In the genomic region with DNA sequence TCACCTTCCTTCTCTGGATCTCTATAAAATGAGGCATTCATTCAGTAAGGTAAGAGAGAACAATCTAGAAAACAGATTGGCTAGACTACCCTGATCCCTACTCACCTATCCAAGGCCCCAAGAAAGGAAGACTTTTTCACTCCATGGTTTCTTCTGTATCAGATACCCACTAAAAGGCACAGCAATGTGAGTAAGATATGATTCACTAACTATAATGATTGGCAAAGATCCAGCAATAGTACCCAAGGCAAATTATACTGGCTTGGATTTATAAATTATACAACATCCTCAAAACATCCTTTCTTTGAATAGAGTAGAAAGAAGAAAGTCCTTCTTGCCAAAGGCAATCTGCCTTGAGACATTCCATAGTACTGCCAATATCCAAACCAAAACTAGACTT, we compare ENCODE assay signal across 27 cellular contexts.
"Had no signal": no experiment of that assay in that cellular context is flagged by ENCODE, and none has a peak within 500 bp of the region (broad histone marks: within the 10 kb centered on the region; RNA-seq: fewer than 3 reads in every experiment).

No MANE protein-coding gene starts in this region.

- H3K36me3 ChIP-seq: adrenal gland, Peyer's patch, WERI-Rb-1 had no signal

- H3K27ac ChIP-seq: adrenal gland, Peyer's patch, SK-N-MC, WERI-Rb-1 had no signal

- H3K9me3 ChIP-seq: adrenal gland, Peyer's patch had no signal

- H3K27me3 ChIP-seq: adrenal gland, Peyer's patch had no signal

- H3K4me1 ChIP-seq: adrenal gland, Peyer's patch had no signal

- DNase-seq: activated CD4-positive, alpha-beta T cell treated with anti-CD3 and anti-CD28 coated beads for 4 hours; activated CD8-positive, alpha-beta memory T cell treated with anti-CD3 and anti-CD28 coated beads, Interleukin-2, amount 50 U/mL, for 48 hours; activated CD8-positive, alpha-beta T cell treated with anti-CD3 and anti-CD28 coated beads for 36 hours; activated naive CD4-positive, alpha-beta T cell treated with anti-CD3 and anti-CD28 coated beads, Interleukin-2, amount 50 U/mL, for 16 hours; activated naive CD8-positive, alpha-beta T cell treated with anti-CD3 and anti-CD28 coated beads, Interleukin-2, amount 10 ng/mL, durations not matched to agents 7 days and 5 days; activated T-cell treated with anti-CD3 and anti-CD28 coated beads, Interleukin-2, amount 50 U/mL, for 1 hour; adrenal gland; anterior cingulate cortex; caudate nucleus; Karpas-422; NCI-H1092; NCI-H1417 treated with DMSO at 0.1 percent for 48 hours; NCI-H1694; NCI-H2029; NCI-H2107; NCI-H345; NCI-H510A; NCI-H69; NK-92 treated with Interleukin-12 subunit alpha and Interleukin-12 subunit beta, amount 100 ng/mL, for 24 hours; OCI-M1; Peyer's patch; T-cell; T-helper 2 cell; T1000; WERI-Rb-1 had no signal

- FAIRE-seq: K562 had no signal

- H3K4me3 ChIP-seq: adrenal gland, K562, Peyer's patch, SK-N-MC had no signal
